In genomic region chr6:28683945-28684538, GRCh38 we compare ENCODE assay signal across 8 cellular contexts.
DNase-seq lines count a peak whose midpoint lies in the region; ATAC-seq and TF ChIP-seq lines count a peak whose summit lies in the region.

No MANE protein-coding gene starts in this region.

- DNase-seq in DMS79 treated with DMSO at 0.1 percent for 48 hours (lab: John Stamatoyannopoulos, UW) = peak; percentile 22
- no peak for DNase-seq in DMS79 (lab: John Stamatoyannopoulos, UW)
- DNase-seq in HK-2 (ENCODE audit: unreplicated experiment) = peak; percentile 13
- DNase-seq in PC-9 = peak in 1 of 2 experiments; percentile 42
- peak; percentile 14 to 58 for DNase-seq in dermis microvascular lymphatic vessel endothelial cell (ENCODE audit: low read depth in 2 of 2)
- peak in 5 of 10 donors; percentile 7 to 46 (median 34) for DNase-seq in naive thymus-derived CD8-positive, alpha-beta T cell
- DNase-seq in stimulated activated CD4-positive, alpha-beta T cell treated with anti-CD3 and anti-CD28 coated beads, Interleukin-15, amount 100 ng/mL, for 24 hours = no peak

- CTCF ChIA-PET in PC-9 (lab: Charles Lee) = no interaction called here

- peak; percentile 87 for TF ChIP-seq CTCF in PC-9 (conservative IDR thresholded peaks at IDR 0.05)

- no peaks in the 10 kb centered on the region for H3K9me2 ChIP-seq in PC-9 (ENCODE audit: insufficient read depth)

- H4K20me1 ChIP-seq in PC-9 (ENCODE audit: insufficient read depth) = no peaks in the 10 kb centered on the region; the same call in 1 of the 2 replicates

- H3K9me3 ChIP-seq in PC-9 (ENCODE audit: insufficient read depth, low read depth) = no peaks in the 10 kb centered on the region

- peak overlapping the region; percentile 39; the same call in 1 of the 2 replicates for H3K4me3 ChIP-seq in PC-9

- H3K27ac ChIP-seq in PC-9 = no peak overlapping the region

- POLR2A ChIA-PET in PC-9 (lab: Charles Lee; ENCODE audit: unreplicated experiment) = no interaction called here
- POLR2A ChIA-PET in naive thymus-derived CD8-positive, alpha-beta T cell (lab: Charles Lee) = interaction anchor here (0.6 kb wide), 1 partner anchor 8 kb away, joined by 3 read pairs; no protein-coding TSS in a partner anchor

- H3K36me3 Mint-ChIP-seq in naive thymus-derived CD8-positive, alpha-beta T cell = no peaks in the 10 kb centered on the region

- H3K4me1 ChIP-seq in PC-9 (replicated peaks; ENCODE audit: insufficient read depth) = no peaks in the 10 kb centered on the region

- peak overlapping the region; percentile 65 for H3K4me2 ChIP-seq in PC-9

- peaks cover 49 to 94% (median 77%) of the 10 kb centered on the region in 5 donors for H3K27me3 Mint-ChIP-seq in naive thymus-derived CD8-positive, alpha-beta T cell

- BruUV-seq in PC-9 (replicated peaks; lab: Mats Ljungman, UMichigan) = no TSS peak

- H3K36me3 ChIP-seq in PC-9 (ENCODE audit: low read depth) = no peaks in the 10 kb centered on the region

- intact Hi-C loops in PC-9 (cut with micrococcal nuclease; ENCODE audit: unreplicated experiment) = loop anchor here (1.0 to 10.0 kb wide), 4 partner anchors 188 to 1519 kb away; no protein-coding TSS in a partner anchor

- peaks cover 0 to 5% (median 0%) of the 10 kb centered on the region in 4 donors for H3K4me1 Mint-ChIP-seq in naive thymus-derived CD8-positive, alpha-beta T cell

- no peaks in the 10 kb centered on the region for H3F3A ChIP-seq in PC-9 (ENCODE audit: insufficient read depth, low read depth)

- H2AFZ ChIP-seq in PC-9 = no peak overlapping the region

- H3K27ac Mint-ChIP-seq in naive thymus-derived CD8-positive, alpha-beta T cell = no peak overlapping the region

- no peaks in the 10 kb centered on the region for H3K27me3 ChIP-seq in PC-9 (ENCODE audit: insufficient read depth, low read depth)

- H3K4me3 Mint-ChIP-seq in naive thymus-derived CD8-positive, alpha-beta T cell = no peak overlapping the region

- ATAC-seq in naive thymus-derived CD8-positive, alpha-beta T cell = peak; percentile 39 to 44
- ATAC-seq in GM18520 (IDR thresholded peaks at IDR 0.05; ENCODE audit: unreplicated experiment) = no peak

- no peaks in the 10 kb centered on the region for H3K79me2 ChIP-seq in PC-9 (ENCODE audit: low read depth)

- no peaks in the 10 kb centered on the region for H3K9me3 Mint-ChIP-seq in naive thymus-derived CD8-positive, alpha-beta T cell

Comparison
In these comparisons a context has a peak if more than half of its experiments do, and no peak if none do; other contexts are left out.
1. DNase-seq: peak in DMS79 treated with DMSO at 0.1 percent for 48 hours (single experiment), HK-2 (single experiment) and dermis microvascular lymphatic vessel endothelial cell (2 of 2); none in DMS79 (single experiment) and stimulated activated CD4-positive, alpha-beta T cell treated with anti-CD3 and anti-CD28 coated beads, Interleukin-15, amount 100 ng/mL, for 24 hours (single experiment).